ENCODE assay signal across 12 cellular contexts in the genomic region with DNA sequence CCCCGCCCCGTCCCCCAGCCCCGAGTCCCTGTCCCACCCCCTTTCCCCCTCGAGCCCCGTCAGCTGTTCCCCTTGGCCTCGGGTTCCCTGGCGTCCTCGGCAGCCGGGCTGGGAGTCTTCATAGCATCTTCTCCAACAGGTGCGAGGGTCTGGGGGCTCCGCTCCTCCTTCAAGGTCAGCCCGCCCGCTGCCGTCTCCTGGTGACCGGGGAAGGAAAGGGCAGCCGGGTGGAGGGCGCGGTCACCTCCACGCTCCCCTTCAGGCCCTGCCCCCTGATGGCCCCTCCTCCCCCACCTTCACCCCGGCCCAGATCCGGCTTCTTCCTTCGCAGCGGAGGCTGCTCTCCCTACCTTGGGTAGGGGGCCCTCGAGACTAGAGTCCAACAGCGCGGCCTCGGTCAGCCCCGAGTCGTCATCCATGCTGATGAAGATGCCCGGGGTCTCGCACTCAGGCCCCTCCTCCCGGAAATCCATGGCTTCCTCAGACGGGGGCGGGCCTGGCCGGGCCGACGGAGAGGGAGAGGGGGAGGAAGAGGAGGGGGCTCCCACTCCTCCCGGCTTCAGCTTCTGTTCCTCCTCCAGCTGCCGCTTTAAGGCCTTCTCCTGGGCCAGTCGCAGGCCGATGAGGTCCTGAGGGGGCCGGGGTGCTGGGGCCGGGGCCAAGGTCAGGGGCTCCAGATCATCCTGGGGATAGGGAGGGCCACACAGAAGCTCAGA. TPM values are rescaled to one million over a fixed set of nuclear protein-coding genes. Genes with fewer than 3 reads are reported as not detected.
DNase-seq lines count a peak whose midpoint lies in the region; ATAC-seq and TF ChIP-seq lines count a peak whose summit lies in the region.
"Had no signal": no experiment of that assay in that cellular context is flagged by ENCODE, and none has a peak within 500 bp of the region (broad histone marks: within the 10 kb centered on the region; RNA-seq: fewer than 3 reads in every experiment).

No MANE protein-coding gene starts in this region.

- no peak for TF ChIP-seq CTCF in esophagus squamous epithelium (IDR thresholded peaks at IDR 0.05)
- no peak for TF ChIP-seq CTCF in vagina (IDR thresholded peaks at IDR 0.05)

- DNase-seq in activated naive CD4-positive, alpha-beta T cell treated with anti-CD3 and anti-CD28 coated beads, Interleukin-2, amount 50 U/mL, for 16 hours = no peak
- DNase-seq in esophagus squamous epithelium (lab: John Stamatoyannopoulos, UW) (no peak), vagina (ENCODE audit: extremely low spot score in 2 of 2) (peak in 1 of 2 donors; percentile 82), HUDEP-2 (lab: John Stamatoyannopoulos, UW; ENCODE audit: unreplicated experiment in 76 of 76) (no peak), AG08396 (ENCODE audit: low spot score) (no peak), NCI-H2081 treated with DMSO at 0.1 percent for 48 hours (lab: John Stamatoyannopoulos, UW) (no peak)
- DNase-seq in natural killer cell treated with Interleukin-12 subunit alpha and Interleukin-12 subunit beta and Interleukin-15 and Interleukin-18, amount 100 ng/mL, for 72 hours (ENCODE audit: low spot score) = peak; percentile 58
- DNase-seq: activated T-cell treated with anti-CD3 and anti-CD28 coated beads, Interleukin-2, amount 50 U/mL, for 72 hours; NCI-H526; stimulated activated CD4-positive, alpha-beta T cell treated with anti-CD3 and anti-CD28 coated beads, Interleukin-4, amount 100 ng/mL, for 1 hour; thyroid gland had no signal

- intact Hi-C loops in esophagus squamous epithelium (cut with DNase I) = no loop called here
- intact Hi-C loops in vagina (cut with DNase I) = loop anchor here (10.0 kb wide), 2 partner anchors 69 to 199 kb away; partner anchors contain the start of gene IRF2BP1

- H3K4me1 ChIP-seq in esophagus squamous epithelium (peaks cover 20 to 69% (median 23%) of the 10 kb centered on the region in 3 donors), vagina (peaks cover 18% of the 10 kb centered on the region)

- no peaks in the 10 kb centered on the region for H3K9me3 Mint-ChIP-seq in activated naive CD4-positive, alpha-beta T cell treated with anti-CD3 and anti-CD28 coated beads, Interleukin-2, amount 50 U/mL, for 24 hours
- no peaks in the 10 kb centered on the region for H3K9me3 Mint-ChIP-seq in natural killer cell treated with Interleukin-12 subunit alpha and Interleukin-12 subunit beta and Interleukin-15 and Interleukin-18, amount 100 ng/mL, for 72 hours
- H3K9me3 Mint-ChIP-seq: activated T-cell treated with anti-CD3 and anti-CD28 coated beads, Interleukin-2, amount 50 U/mL, for 72 hours had no signal

- TF ChIP-seq POLR2A in esophagus squamous epithelium (IDR thresholded peaks at IDR 0.05) (no peak), vagina (IDR thresholded peaks at IDR 0.05) (no peak)

- peak overlapping the region; percentile 4 for H3K4me3 Mint-ChIP-seq in activated naive CD4-positive, alpha-beta T cell treated with anti-CD3 and anti-CD28 coated beads, Interleukin-2, amount 50 U/mL, for 24 hours
- H3K4me3 Mint-ChIP-seq in natural killer cell treated with Interleukin-12 subunit alpha and Interleukin-12 subunit beta and Interleukin-15 and Interleukin-18, amount 100 ng/mL, for 72 hours = no peak overlapping the region
- H3K4me3 Mint-ChIP-seq: activated T-cell treated with anti-CD3 and anti-CD28 coated beads, Interleukin-2, amount 50 U/mL, for 72 hours had no signal

- H3K4me3 ChIP-seq in esophagus squamous epithelium (peak overlapping the region in 3 of 4 donors; percentile 24 to 56 (median 37)), vagina (peak overlapping the region; percentile 43 to 49)
- H3K4me3 ChIP-seq: thyroid gland had no signal

- H3K27me3 ChIP-seq in esophagus squamous epithelium = peaks cover 0 to 19% (median 0%) of the 10 kb centered on the region in 4 donors
- no peaks in the 10 kb centered on the region for H3K27me3 ChIP-seq in vagina
- H3K27me3 ChIP-seq: thyroid gland had no signal

- WGBS in esophagus squamous epithelium, 2 donors = 33 to 40% methylated on average over 3 to 14 of the region's 43 CpGs

- peaks cover 4% of the 10 kb centered on the region for H3K27me3 Mint-ChIP-seq in activated naive CD4-positive, alpha-beta T cell treated with anti-CD3 and anti-CD28 coated beads, Interleukin-2, amount 50 U/mL, for 24 hours
- peaks cover 0 to 4% of the 10 kb centered on the region in 2 donors for H3K27me3 Mint-ChIP-seq in natural killer cell treated with Interleukin-12 subunit alpha and Interleukin-12 subunit beta and Interleukin-15 and Interleukin-18, amount 100 ng/mL, for 72 hours

- no peaks in the 10 kb centered on the region for H3K36me3 Mint-ChIP-seq in activated naive CD4-positive, alpha-beta T cell treated with anti-CD3 and anti-CD28 coated beads, Interleukin-2, amount 50 U/mL, for 24 hours
- H3K36me3 Mint-ChIP-seq in natural killer cell treated with Interleukin-12 subunit alpha and Interleukin-12 subunit beta and Interleukin-15 and Interleukin-18, amount 100 ng/mL, for 72 hours = no peaks in the 10 kb centered on the region

- no peak overlapping the region for H3K27ac Mint-ChIP-seq in activated naive CD4-positive, alpha-beta T cell treated with anti-CD3 and anti-CD28 coated beads, Interleukin-2, amount 50 U/mL, for 24 hours
- no peak overlapping the region for H3K27ac Mint-ChIP-seq in natural killer cell treated with Interleukin-12 subunit alpha and Interleukin-12 subunit beta and Interleukin-15 and Interleukin-18, amount 100 ng/mL, for 72 hours
- H3K27ac Mint-ChIP-seq: activated T-cell treated with anti-CD3 and anti-CD28 coated beads, Interleukin-2, amount 50 U/mL, for 72 hours had no signal

- no peak for ATAC-seq in natural killer cell treated with Interleukin-12 subunit alpha and Interleukin-12 subunit beta and Interleukin-15 and Interleukin-18, amount 100 ng/mL, for 72 hours
- ATAC-seq: activated T-cell treated with anti-CD3 and anti-CD28 coated beads, Interleukin-2, amount 50 U/mL, for 72 hours had no signal

- H3K9me3 ChIP-seq in esophagus squamous epithelium (no peaks in the 10 kb centered on the region), vagina (no peaks in the 10 kb centered on the region)
- H3K9me3 ChIP-seq: thyroid gland had no signal

- H3K36me3 ChIP-seq in esophagus squamous epithelium (peaks cover 0 to 24% (median 0%) of the 10 kb centered on the region in 3 donors), vagina (peaks cover 0 to 4% of the 10 kb centered on the region in 2 donors)

- peaks cover 3% of the 10 kb centered on the region for H3K4me1 Mint-ChIP-seq in activated naive CD4-positive, alpha-beta T cell treated with anti-CD3 and anti-CD28 coated beads, Interleukin-2, amount 50 U/mL, for 24 hours
- H3K4me1 Mint-ChIP-seq in natural killer cell treated with Interleukin-12 subunit alpha and Interleukin-12 subunit beta and Interleukin-15 and Interleukin-18, amount 100 ng/mL, for 72 hours (ENCODE audit: low read depth in 2 of 2) = peaks cover under 1 to 5% of the 10 kb centered on the region in 2 donors

- H3K27ac ChIP-seq in esophagus squamous epithelium (no peak overlapping the region), vagina (peak overlapping the region; percentile 60)
- H3K27ac ChIP-seq: thyroid gland had no signal

RNA-seq across cellular contexts. Expression of gene RSPH6A, which starts 0.6 kb away (rescaled TPM):
- total RNA-seq in esophagus squamous epithelium = under 1 TPM in 1 of 4 donors, not detected in 3; 0.19 TPM
- under 1 TPM; 0.38 to 0.98 TPM for total RNA-seq in natural killer cell treated with Interleukin-12 subunit alpha and Interleukin-12 subunit beta and Interleukin-15 and Interleukin-18, amount 100 ng/mL, for 72 hours
- not detected for total RNA-seq in vagina

RNA-seq across cellular contexts. Expression of gene DMWD, which starts 23.0 kb away (rescaled TPM):
- total RNA-seq in esophagus squamous epithelium = 10 to 100 TPM in 3 of 4 donors, 1 to 10 TPM in 1; 9.1 to 32.2 (median 23.5) TPM
- 10 to 100 TPM; 51.3 to 76.6 TPM for total RNA-seq in natural killer cell treated with Interleukin-12 subunit alpha and Interleukin-12 subunit beta and Interleukin-15 and Interleukin-18, amount 100 ng/mL, for 72 hours
- total RNA-seq in vagina = 31.2 TPM

RNA-seq across cellular contexts. Expression of gene DMPK, which starts 33.4 kb away (rescaled TPM):
- total RNA-seq in esophagus squamous epithelium = 10 to 100 TPM; 15.8 to 36.6 (median 17.2) TPM
- total RNA-seq in natural killer cell treated with Interleukin-12 subunit alpha and Interleukin-12 subunit beta and Interleukin-15 and Interleukin-18, amount 100 ng/mL, for 72 hours = 10 to 100 TPM; 40.8 to 51.1 TPM
- total RNA-seq in vagina = 29.0 TPM

RNA-seq across cellular contexts. Expression of gene SIX5, which starts 46.6 kb away (rescaled TPM):
- total RNA-seq in esophagus squamous epithelium (10 to 100 TPM in 2 of 4 donors, 1 to 10 TPM in 2; 5.8 to 13.5 (median 10.1) TPM), vagina (20.6 TPM)
- total RNA-seq in natural killer cell treated with Interleukin-12 subunit alpha and Interleukin-12 subunit beta and Interleukin-15 and Interleukin-18, amount 100 ng/mL, for 72 hours = 1 to 10 TPM; 3.0 to 3.6 TPM

RNA-seq across cellular contexts. Expression of gene SYMPK, which starts 47.3 kb away (rescaled TPM):
- total RNA-seq in esophagus squamous epithelium (10 to 100 TPM; 28.4 to 36.6 (median 31.6) TPM), vagina (43.2 TPM)
- 100 to 1,000 TPM; 107 to 217 TPM for total RNA-seq in natural killer cell treated with Interleukin-12 subunit alpha and Interleukin-12 subunit beta and Interleukin-15 and Interleukin-18, amount 100 ng/mL, for 72 hours
